ENCODE assay signal across 16 cellular contexts in genomic region chr1:13710097-13710496, GRCh38. TPM values are rescaled to one million over a fixed set of nuclear protein-coding genes. Genes with fewer than 3 reads are reported as not detected.
DNase-seq lines count a peak whose midpoint lies in the region; ATAC-seq, FAIRE-seq and TF ChIP-seq lines count a peak whose summit lies in the region.
"Had no signal": no experiment of that assay in that cellular context is flagged by ENCODE, and none has a peak within 500 bp of the region (broad histone marks: within the 10 kb centered on the region; RNA-seq: fewer than 3 reads in every experiment).

No MANE protein-coding gene starts in this region.

- peaks cover 19% of the 10 kb centered on the region for H3K36me3 Mint-ChIP-seq in CD4-positive, CD25-positive, alpha-beta regulatory T cell

- peaks cover 87% of the 10 kb centered on the region for H3K79me2 ChIP-seq in GM12878 (ENCODE audit: control insufficient read depth, insufficient read depth, low read length)

- no peaks in the 10 kb centered on the region for H3K9me3 ChIP-seq in CD4-positive, CD25-positive, alpha-beta regulatory T cell (ENCODE audit: control insufficient read depth in 2 of 2, low read length in 2 of 2)
- H3K9me3 ChIP-seq in GM12878 (replicated peaks; ENCODE audit: control insufficient read depth, insufficient read depth, low read length) (no peaks in the 10 kb centered on the region), small intestine (ENCODE audit: control insufficient read depth, low read depth) (no peaks in the 10 kb centered on the region), left lung (no peaks in the 10 kb centered on the region)

- peaks cover 50 to 88% (median 67%) of the 10 kb centered on the region in 4 donors for H3K4me1 Mint-ChIP-seq in CD4-positive, CD25-positive, alpha-beta regulatory T cell

- SMC1A ChIA-PET in GM12878 (lab: Charles Lee; ENCODE audit: uncharacterized antibody, unreplicated experiment): interaction anchor here (19.7 kb wide), 1 partner anchor 17 kb away, joined by 425 read pairs; no protein-coding TSS in a partner anchor

- no peak overlapping the region for H3K27ac ChIP-seq in CD4-positive, CD25-positive, alpha-beta regulatory T cell (ENCODE audit: insufficient read depth, low read length, poor library complexity, severe bottlenecking)
- no peak overlapping the region for H3K27ac ChIP-seq in GM12878 (ENCODE audit: control insufficient read depth, insufficient read depth)
- H3K27ac ChIP-seq in small intestine (ENCODE audit: low read depth in 1 of 2, low read length in 1 of 2): peak overlapping the region in 1 of 2 donors; percentile 41
- no peak overlapping the region for H3K27ac ChIP-seq in left lung

- no peak for TF ChIP-seq RAD21 in GM12878 (IDR thresholded peaks at IDR 0.05; ENCODE audit: insufficient read depth, low read depth, low read length)

- peaks cover 5% of the 10 kb centered on the region for H3K36me3 ChIP-seq in CD4-positive, CD25-positive, alpha-beta regulatory T cell (ENCODE audit: control insufficient read depth, insufficient read depth, low read length)
- H3K36me3 ChIP-seq in GM12878 (ENCODE audit: control insufficient read depth in 2 of 2, insufficient read depth in 2 of 2, low read length in 1 of 2) (no peaks in the 10 kb centered on the region), small intestine (ENCODE audit: control insufficient read depth in 2 of 2, insufficient read depth in 2 of 2, low read length in 2 of 2) (no peaks in the 10 kb centered on the region), left lung (no peaks in the 10 kb centered on the region)

- no peaks in the 10 kb centered on the region for H4K20me1 ChIP-seq in GM12878 (ENCODE audit: control insufficient read depth, insufficient read depth)

- RAD21 ChIA-PET in GM12878 (lab: Charles Lee; ENCODE audit: unreplicated experiment): interaction anchor here (17.5 kb wide), 1 partner anchor 15 kb away, joined by 367 read pairs; no protein-coding TSS in a partner anchor

- no peaks in the 10 kb centered on the region for H3K27me3 Mint-ChIP-seq in CD4-positive, CD25-positive, alpha-beta regulatory T cell

- 93% methylated on average over 2 of the region's 2 CpGs for WGBS in GM12878 (ENCODE audit: insufficient coverage, insufficient replicate concordance, low lambda C conversion rate, missing lambda C conversion rate)
- 20 to 69% (median 45%) methylated on average over 2 of the region's 2 CpGs for WGBS in small intestine, 3 donors

- TF ChIP-seq CTCF in GM12878 (IDR thresholded peaks at IDR 0.05 in 2 of 3, conservative IDR thresholded peaks at IDR 0.05 in 1 of 3; ENCODE audit: control insufficient read depth in 2 of 3, extremely low read depth in 1 of 3, insufficient read depth in 1 of 3, low read depth in 3 of 3, low read length in 3 of 3) (no peak), left lung (IDR thresholded peaks at IDR 0.05) (no peak)

- peak overlapping the region in 2 of 3 donors; percentile 8 to 57 for H3K27ac Mint-ChIP-seq in CD4-positive, CD25-positive, alpha-beta regulatory T cell
- H3K27ac Mint-ChIP-seq: CD14-positive monocyte had no signal

- H3K27me3 ChIP-seq in CD4-positive, CD25-positive, alpha-beta regulatory T cell (ENCODE audit: control insufficient read depth, insufficient read depth, low read length): no peaks in the 10 kb centered on the region
- H3K27me3 ChIP-seq in GM12878 (replicated peaks in 1 of 2; ENCODE audit: control insufficient read depth in 2 of 2, insufficient read depth in 2 of 2, low read length in 1 of 2) (no peaks in the 10 kb centered on the region), small intestine (ENCODE audit: control insufficient read depth in 2 of 2, insufficient read depth in 2 of 2, low read length in 2 of 2) (no peaks in the 10 kb centered on the region), left lung (no peaks in the 10 kb centered on the region)

- no peak for FAIRE-seq in GM12878 (lab: Jason Lieb, UNC)
- FAIRE-seq in small intestine (lab: Jason Lieb, UNC): no peak

- TF ChIP-seq POLR2A in GM12878 (IDR thresholded peaks at IDR 0.05; ENCODE audit: low read depth, low read length): no peak

- H3K4me3 Mint-ChIP-seq in CD4-positive, CD25-positive, alpha-beta regulatory T cell: no peak overlapping the region
- H3K4me3 Mint-ChIP-seq: CD14-positive monocyte had no signal

- BruUV-seq in GM12878 (replicated peaks; lab: Mats Ljungman, UMichigan): no TSS peak

- no peak for TF ChIP-seq EP300 in GM12878 (IDR thresholded peaks at IDR 0.05; ENCODE audit: borderline replicate concordance in 1 of 2, control insufficient read depth in 1 of 2, low read depth in 2 of 2, low read length in 2 of 2)

- H3K4me1 ChIP-seq in CD4-positive, CD25-positive, alpha-beta regulatory T cell (ENCODE audit: control insufficient read depth, insufficient read depth, low read length, poor library complexity, severe bottlenecking): peaks cover 22% of the 10 kb centered on the region
- H3K4me1 ChIP-seq in GM12878 (ENCODE audit: control insufficient read depth, insufficient read depth, low read length) (peaks cover 5% of the 10 kb centered on the region), small intestine (ENCODE audit: control insufficient read depth in 2 of 2, insufficient read depth in 1 of 2, low read depth in 1 of 2, low read length in 1 of 2) (peaks cover 2% of the 10 kb centered on the region in 2 donors), left lung (peaks cover 0 to 34% of the 10 kb centered on the region in 2 donors)

- POLR2A ChIA-PET in GM12878 (lab: Charles Lee): interaction anchor here (4.7 kb wide), 1 partner anchor 17 kb away, joined by 48 read pairs; no protein-coding TSS in a partner anchor

- H3K9ac ChIP-seq in GM12878 (ENCODE audit: control insufficient read depth, insufficient read depth, low read length): no peak overlapping the region

- no peak for DNase-seq in CD4-positive, CD25-positive, alpha-beta regulatory T cell
- DNase-seq in GF-D8 (lab: John Stamatoyannopoulos, UW) (peak; percentile 27), GM12878 (ENCODE audit: low read depth, low spot score) (no peak), small intestine (peak; percentile 83), left lung (no peak), AG20443 (ENCODE audit: low spot score) (no peak)
- DNase-seq: DND-41, GDM1, GOT3, NCI-H1105 treated with DMSO at 0.1 percent for 48 hours, NCI-H1694 treated with DMSO at 0.1 percent for 48 hours, NCI-H510A treated with DMSO at 0.1 percent for 48 hours, NCI-H82 had no signal

- no peak overlapping the region for H2AFZ ChIP-seq in GM12878 (ENCODE audit: control insufficient read depth, low read depth, low read length)

- intact Hi-C loops in GM12878 (cut with micrococcal nuclease; ENCODE audit: unreplicated experiment): no loop called here
- intact Hi-C loops in left lung (cut with DNase I): no loop called here

- in situ Hi-C loops in GM12878 (cut with MboI): loop anchor here (25.0 kb wide), 1 partner anchor 1648 kb away; the partner anchor contains the start of gene TNFRSF8

- CTCF ChIA-PET in GM12878 (lab: Yijun Ruan, JAX): interaction anchor here (10.6 kb wide), 1 partner anchor 18 kb away, joined by 212 read pairs; no protein-coding TSS in a partner anchor

- H3K4me2 ChIP-seq in GM12878 (ENCODE audit: control insufficient read depth, insufficient read depth): no peak overlapping the region; the same call in 1 of the 2 replicates

- no peaks in the 10 kb centered on the region for H3K9me3 Mint-ChIP-seq in CD4-positive, CD25-positive, alpha-beta regulatory T cell
- H3K9me3 Mint-ChIP-seq: CD14-positive monocyte had no signal

- H3K4me3 ChIP-seq in CD4-positive, CD25-positive, alpha-beta regulatory T cell (ENCODE audit: low read depth, low read length): no peak overlapping the region
- H3K4me3 ChIP-seq in GM12878 (no peak overlapping the region), small intestine (ENCODE audit: low read depth in 1 of 2, low read length in 2 of 2) (no peak overlapping the region), left lung (no peak overlapping the region)

- ATAC-seq in CD4-positive, CD25-positive, alpha-beta regulatory T cell (ENCODE audit: low read depth in 2 of 2): no peak
- ATAC-seq in GM12878 (peak; percentile 19; the same call in 2 of the 3 replicates), left lung (no peak), HG03108 (IDR thresholded peaks at IDR 0.05; ENCODE audit: unreplicated experiment) (no peak)
- ATAC-seq: HCT116 had no signal

TF ChIP-seq in GM12878, 131 proteins besides CTCF, POLR2A, EP300 and RAD21 (continues in another document):
- TF ChIP-seq ZNF274 (IDR thresholded peaks at IDR 0.05; ENCODE audit: insufficient read depth, insufficient read length) (no peak), YBX1 (IDR thresholded peaks at IDR 0.05) (no peak), CEBPB (IDR thresholded peaks at IDR 0.05; ENCODE audit: borderline replicate concordance in 1 of 2, low read depth in 2 of 2, low read length in 2 of 2) (no peak)

RNA-seq across cellular contexts. Expression of gene PRDM2, which starts 10.1 kb away (rescaled TPM):
- total RNA-seq in CD4-positive, CD25-positive, alpha-beta regulatory T cell: 221 TPM
- 10 to 100 TPM; 16.8 to 20.9 (median 18.9) TPM for polyA plus RNA-seq in CD4-positive, CD25-positive, alpha-beta regulatory T cell
- 168 and 185 TPM in 2 replicates for total RNA-seq in GM12878 (2013; cell fraction: nucleolus; rRNA removed)
- total RNA-seq in GM12878 (2014; rRNA removed) (13.1 and 14.2 TPM in 2 replicates), GM12878 (2014; rRNA removed; fragmentation: Illumina TruSeq; extraction: Trizol) (21.7 and 24.3 TPM in 2 replicates), GM12878 (2021) (45.1 and 56.5 TPM in 2 replicates), left lung (10 to 100 TPM; 39.6 to 42.7 TPM)
- polyA plus RNA-seq in GM12878 (2011; ENCODE audit: low read depth): 22.8 TPM
- polyA plus RNA-seq in GM12878 (2011; rRNA removed) (26.1 and 26.3 TPM in 2 replicates), GM12878 (2014; fragmentation: Illumina TruSeq; extraction: Trizol) (36.1 and 40.1 TPM in 2 replicates), GM12878 (2014; fragmentation: Nextera tagmentation; extraction: Ambion mirVana) (1 to 10 TPM; 8.4 to 8.6 TPM), GM12878 (2014; rRNA removed) (25.8 and 30.8 TPM in 2 replicates), GM12878 (2016; fragmentation: Nextera tagmentation; extraction: Ambion mirVana) (10 to 100 TPM; 19.0 to 25.2 TPM), small intestine (10 to 100 TPM in 2 of 3 donors, 1 to 10 TPM in 1; 9.5 to 12.0 (median 11.4) TPM)
- polyA plus RNA-seq in GM12878 (2011; cell fraction: cytosol; rRNA removed): 15.5 and 17.1 TPM in 2 replicates
- polyA plus RNA-seq in GM12878 (2011; cell fraction: nucleus; rRNA removed): 30.2 and 33.6 TPM in 2 replicates
- polyA plus RNA-seq in GM12878 (2012): 29.8 and 30.5 TPM in 2 replicates
- 30.3 and 31.2 TPM in 2 replicates for polyA minus RNA-seq in GM12878 (2011; rRNA and poly(A)+ RNA removed)
- 18.5 and 19.5 TPM in 2 replicates for polyA minus RNA-seq in GM12878 (2011; cell fraction: cytosol; rRNA and poly(A)+ RNA removed)
- polyA minus RNA-seq in GM12878 (2011; cell fraction: nucleus; rRNA and poly(A)+ RNA removed): 22.7 and 56.5 TPM in 2 replicates

Comparison
In these comparisons a context has a peak if more than half of its experiments do, and no peak if none do; other contexts are left out.
1. DNase-seq: peak in GF-D8 (single experiment) and small intestine (single experiment); none in CD4-positive, CD25-positive, alpha-beta regulatory T cell (0 of 3), GM12878 (single experiment), left lung (0 of 2) and AG20443 (single experiment).